ENCODE assay signal across 10 cellular contexts in genomic region chr22:25656724-25657123, GRCh38.
DNase-seq lines count a peak whose midpoint lies in the region; ATAC-seq, FAIRE-seq and TF ChIP-seq lines count a peak whose summit lies in the region.
"Had no signal": no experiment of that assay in that cellular context is flagged by ENCODE, and none has a peak within 500 bp of the region (broad histone marks: within the 10 kb centered on the region; RNA-seq: fewer than 3 reads in every experiment).

No MANE protein-coding gene starts in this region.

- no peak for TF ChIP-seq RAD21 in HepG2 (CRISPR knock-in tag; IDR thresholded peaks at IDR 0.05)

- H3K4me3 Mint-ChIP-seq in activated T-helper 2 cell treated with anti-CD3 and anti-CD28 coated beads, Interferon-gamma antibody, Interleukin-2, Interleukin-4, amounts not matched to agents 10 μg/mL and 5 μg/mL and 100 μg/mL, durations not matched to agents 14 hours and 24 hours and 36 hours (ENCODE audit: low read depth): no peak overlapping the region

- H3K27ac Mint-ChIP-seq in activated T-helper 2 cell treated with anti-CD3 and anti-CD28 coated beads, Interferon-gamma antibody, Interleukin-2, Interleukin-4, amounts not matched to agents 10 μg/mL and 5 μg/mL and 100 μg/mL, durations not matched to agents 14 hours and 24 hours and 36 hours: peak overlapping the region; percentile 80

- H3K9me3 ChIP-seq in HepG2 (ENCODE audit: low read length): no peaks in the 10 kb centered on the region
- H3K9me3 ChIP-seq: sigmoid colon had no signal

- TF ChIP-seq EP300 in HepG2 (IDR thresholded peaks at IDR 0.05; ENCODE audit: low read depth in 2 of 2, low read length in 2 of 2): no peak
- no peak for TF ChIP-seq EP300 in HepG2 (CRISPR knock-in tag; IDR thresholded peaks at IDR 0.05; ENCODE audit: borderline replicate concordance)

- DNase-seq in activated T-helper 2 cell treated with anti-CD3 and anti-CD28 coated beads, Interferon-gamma antibody, Interleukin-2, Interleukin-4, amounts not matched to agents 10 μg/mL and 5 μg/mL and 100 μg/mL, durations not matched to agents 14 hours and 24 hours and 36 hours (ENCODE audit: low spot score): no peak
- no peak for DNase-seq in stimulated activated CD8-positive, alpha-beta memory T cell treated with anti-CD3 and anti-CD28 coated beads, Interleukin-4, amount 100 ng/mL, for 48 hours
- DNase-seq in HuH-7 (ENCODE audit: low spot score) (no peak), HepG2 (ENCODE audit: low spot score) (no peak), NCI-H2081 (lab: John Stamatoyannopoulos, UW) (no peak)
- DNase-seq: midbrain, sigmoid colon had no signal

- peaks cover 32% of the 10 kb centered on the region for H3K4me1 Mint-ChIP-seq in activated T-helper 2 cell treated with anti-CD3 and anti-CD28 coated beads, Interferon-gamma antibody, Interleukin-2, Interleukin-4, amounts not matched to agents 10 μg/mL and 5 μg/mL and 100 μg/mL, durations not matched to agents 14 hours and 24 hours and 36 hours (ENCODE audit: low read depth)

- TF ChIP-seq CTCF in HepG2 (CRISPR knock-in tag; IDR thresholded peaks at IDR 0.05): no peak

- no peak overlapping the region for H3K4me2 ChIP-seq in HepG2 (ENCODE audit: low read depth, low read length)

- no peaks in the 10 kb centered on the region for H4K20me1 ChIP-seq in HepG2 (ENCODE audit: insufficient read depth, low read length)

- CTCF ChIA-PET in HepG2 (lab: Yijun Ruan, JAX; ENCODE audit: low intra/inter-chr PET ratio, low total read pairs): no interaction called here

- peaks cover 28% of the 10 kb centered on the region for H3K4me1 ChIP-seq in HepG2 (ENCODE audit: insufficient read depth, low read length)

- in situ Hi-C loops in HepG2 (cut with HindIII; ENCODE audit: extremely low pct_ligation_motif_present, low pct_unique_long_range_greater_than_20kb): no loop called here

- TF ChIP-seq POLR2A in HepG2 (IDR thresholded peaks at IDR 0.05; ENCODE audit: insufficient read depth in 1 of 2, low read depth in 2 of 2, low read length in 2 of 2): no peak

- peaks cover 55% of the 10 kb centered on the region for H3K36me3 Mint-ChIP-seq in activated T-helper 2 cell treated with anti-CD3 and anti-CD28 coated beads, Interferon-gamma antibody, Interleukin-2, Interleukin-4, amounts not matched to agents 10 μg/mL and 5 μg/mL and 100 μg/mL, durations not matched to agents 14 hours and 24 hours and 36 hours (ENCODE audit: low read depth)

- H3K27ac ChIP-seq in HepG2 (ENCODE audit: extremely low read length, insufficient read depth, low read length): no peak overlapping the region
- H3K27ac ChIP-seq: sigmoid colon had no signal

- POLR2A ChIA-PET in HepG2 (lab: Yijun Ruan, JAX): no interaction called here

- ATAC-seq in GM18520 (IDR thresholded peaks at IDR 0.05; ENCODE audit: unreplicated experiment) (peak; percentile 67), GM21576 (IDR thresholded peaks at IDR 0.05; ENCODE audit: unreplicated experiment) (peak; percentile 66), HG03432 (IDR thresholded peaks at IDR 0.05; ENCODE audit: unreplicated experiment) (peak; percentile 88), HepG2 (no peak)

- no TSS peak for BruUV-seq in HepG2 (replicated peaks; lab: Mats Ljungman, UMichigan)

- H3K9ac ChIP-seq in HepG2 (ENCODE audit: insufficient read depth, low read depth, low read length): no peak overlapping the region

- no peaks in the 10 kb centered on the region for H3K27me3 Mint-ChIP-seq in activated T-helper 2 cell treated with anti-CD3 and anti-CD28 coated beads, Interferon-gamma antibody, Interleukin-2, Interleukin-4, amounts not matched to agents 10 μg/mL and 5 μg/mL and 100 μg/mL, durations not matched to agents 14 hours and 24 hours and 36 hours (ENCODE audit: low read depth)

- no peak overlapping the region for H3K4me3 ChIP-seq in HepG2 (replicated peaks in 1 of 3; ENCODE audit: insufficient read depth in 1 of 3, low read depth in 2 of 3, low read length in 3 of 3)
- H3K4me3 ChIP-seq: sigmoid colon had no signal

- H2AFZ ChIP-seq in HepG2 (ENCODE audit: low read length): no peak overlapping the region

- intact Hi-C loops in activated T-helper 2 cell treated with anti-CD3 and anti-CD28 coated beads, Interferon-gamma antibody, Interleukin-2, Interleukin-4, amounts not matched to agents 10 μg/mL and 5 μg/mL and 100 μg/mL, durations not matched to agents 14 hours and 24 hours and 36 hours (cut with micrococcal nuclease): no loop called here
- intact Hi-C loops in HepG2 (cut with micrococcal nuclease; ENCODE audit: unreplicated experiment): no loop called here

- FAIRE-seq in HepG2 (lab: Jason Lieb, UNC): no peak

- H3K79me2 ChIP-seq in HepG2 (ENCODE audit: insufficient read depth, low read length): no peaks in the 10 kb centered on the region

- no peaks in the 10 kb centered on the region; a peak in 1 of 5 replicates for H3K27me3 ChIP-seq in HepG2 (ENCODE audit: control insufficient read depth in 1 of 2, insufficient read depth in 2 of 2, low read length in 2 of 2)
- H3K27me3 ChIP-seq: sigmoid colon had no signal

- H3K36me3 ChIP-seq in HepG2 (replicated peaks in 1 of 2; ENCODE audit: control insufficient read depth in 1 of 2, insufficient read depth in 2 of 2, low read length in 2 of 2): no peaks in the 10 kb centered on the region
- H3K36me3 ChIP-seq: sigmoid colon had no signal

- peaks cover 4% of the 10 kb centered on the region for H3K9me3 Mint-ChIP-seq in activated T-helper 2 cell treated with anti-CD3 and anti-CD28 coated beads, Interferon-gamma antibody, Interleukin-2, Interleukin-4, amounts not matched to agents 10 μg/mL and 5 μg/mL and 100 μg/mL, durations not matched to agents 14 hours and 24 hours and 36 hours

TF ChIP-seq in HepG2, 621 proteins besides CTCF, POLR2A, EP300 and RAD21:
- TF ChIP-seq ZNF572 (CRISPR knock-in tag; IDR thresholded peaks at IDR 0.05) (no peak), NAIF1 (CRISPR knock-in tag; IDR thresholded peaks at IDR 0.05; ENCODE audit: borderline replicate concordance) (no peak), ZNF598 (CRISPR knock-in tag; IDR thresholded peaks at IDR 0.05; ENCODE audit: borderline replicate concordance) (no peak), ZNF460 (CRISPR knock-in tag; IDR thresholded peaks at IDR 0.05; ENCODE audit: borderline replicate concordance) (no peak), ZMAT3 (CRISPR knock-in tag; conservative IDR thresholded peaks at IDR 0.05) (no peak), ZNF563 (CRISPR knock-in tag; IDR thresholded peaks at IDR 0.05) (no peak), SYNCRIP (IDR thresholded peaks at IDR 0.05; ENCODE audit: insufficient read depth, low read depth, low read length) (no peak), ZNF251 (CRISPR knock-in tag; IDR thresholded peaks at IDR 0.05) (no peak), HMG20B (CRISPR knock-in tag; conservative IDR thresholded peaks at IDR 0.05) (no peak), NCOA1 (CRISPR knock-in tag; IDR thresholded peaks at IDR 0.05) (no peak), SMARCC2 (IDR thresholded peaks at IDR 0.05) (no peak)
- TF ChIP-seq, protein P1, sequence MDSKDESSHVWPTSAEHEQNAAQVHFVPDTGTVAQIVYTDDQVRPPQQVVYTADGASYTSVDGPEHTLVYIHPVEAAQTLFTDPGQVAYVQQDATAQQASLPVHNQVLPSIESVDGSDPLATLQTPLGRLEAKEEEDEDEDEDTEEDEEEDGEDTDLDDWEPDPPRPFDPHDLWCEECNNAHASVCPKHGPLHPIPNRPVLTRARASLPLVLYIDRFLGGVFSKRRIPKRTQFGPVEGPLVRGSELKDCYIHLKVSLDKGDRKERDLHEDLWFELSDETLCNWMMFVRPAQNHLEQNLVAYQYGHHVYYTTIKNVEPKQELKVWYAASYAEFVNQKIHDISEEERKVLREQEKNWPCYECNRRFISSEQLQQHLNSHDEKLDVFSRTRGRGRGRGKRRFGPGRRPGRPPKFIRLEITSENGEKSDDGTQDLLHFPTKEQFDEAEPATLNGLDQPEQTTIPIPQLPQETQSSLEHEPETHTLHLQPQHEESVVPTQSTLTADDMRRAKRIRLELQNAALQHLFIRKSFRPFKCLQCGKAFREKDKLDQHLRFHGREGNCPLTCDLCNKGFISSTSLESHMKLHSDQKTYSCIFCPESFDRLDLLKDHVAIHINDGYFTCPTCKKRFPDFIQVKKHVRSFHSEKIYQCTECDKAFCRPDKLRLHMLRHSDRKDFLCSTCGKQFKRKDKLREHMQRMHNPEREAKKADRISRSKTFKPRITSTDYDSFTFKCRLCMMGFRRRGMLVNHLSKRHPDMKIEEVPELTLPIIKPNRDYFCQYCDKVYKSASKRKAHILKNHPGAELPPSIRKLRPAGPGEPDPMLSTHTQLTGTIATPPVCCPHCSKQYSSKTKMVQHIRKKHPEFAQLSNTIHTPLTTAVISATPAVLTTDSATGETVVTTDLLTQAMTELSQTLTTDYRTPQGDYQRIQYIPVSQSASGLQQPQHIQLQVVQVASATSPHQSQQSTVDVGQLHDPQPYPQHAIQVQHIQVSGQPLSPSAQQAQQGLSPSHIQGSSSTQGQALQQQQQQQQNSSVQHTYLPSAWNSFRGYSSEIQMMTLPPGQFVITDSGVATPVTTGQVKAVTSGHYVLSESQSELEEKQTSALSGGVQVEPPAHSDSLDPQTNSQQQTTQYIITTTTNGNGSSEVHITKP (CRISPR knock-in tag; IDR thresholded peaks at IDR 0.05; ENCODE audit: low read depth): no peak
- TF ChIP-seq, protein P2, sequence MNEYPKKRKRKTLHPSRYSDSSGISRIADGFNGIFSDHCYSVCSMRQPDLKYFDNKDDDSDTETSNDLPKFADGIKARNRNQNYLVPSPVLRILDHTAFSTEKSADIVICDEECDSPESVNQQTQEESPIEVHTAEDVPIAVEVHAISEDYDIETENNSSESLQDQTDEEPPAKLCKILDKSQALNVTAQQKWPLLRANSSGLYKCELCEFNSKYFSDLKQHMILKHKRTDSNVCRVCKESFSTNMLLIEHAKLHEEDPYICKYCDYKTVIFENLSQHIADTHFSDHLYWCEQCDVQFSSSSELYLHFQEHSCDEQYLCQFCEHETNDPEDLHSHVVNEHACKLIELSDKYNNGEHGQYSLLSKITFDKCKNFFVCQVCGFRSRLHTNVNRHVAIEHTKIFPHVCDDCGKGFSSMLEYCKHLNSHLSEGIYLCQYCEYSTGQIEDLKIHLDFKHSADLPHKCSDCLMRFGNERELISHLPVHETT (CRISPR knock-in tag; conservative IDR thresholded peaks at IDR 0.05): no peak
